Comparison of ENCODE assay signal across 8 cellular contexts in genomic region chrX:122857734-122858133, GRCh38.
"Had no signal": no experiment of that assay in that cellular context is flagged by ENCODE, and none has a peak within 500 bp of the region (broad histone marks: within the 10 kb centered on the region; RNA-seq: fewer than 3 reads in every experiment).

No MANE protein-coding gene starts in this region.

- ATAC-seq: GM23338, K562 had no signal

- H3K4me2 ChIP-seq: GM23338 had no signal

- H2AFZ ChIP-seq: GM23338 had no signal

- H3K4me3 ChIP-seq: GM23338, K562 had no signal

- DNase-seq: H9, HCEC 1CT, IMR-90 had no signal

- FAIRE-seq: H1, H54, HTR-8/SVneo, K562 had no signal
